In genomic region chr21:43974791-43975468, GRCh38 we compare ENCODE assay signal across 1 cellular context.
TF ChIP-seq lines count a peak whose summit lies in the region.

No MANE protein-coding gene starts in this region.

TF ChIP-seq in K562, 482 proteins besides CTCF, POLR2A, EP300 and RAD21 (continued from another document and continues in another):
- TF ChIP-seq NCOA4 (IDR thresholded peaks at IDR 0.05; ENCODE audit: partially characterized antibody) = peak; percentile 20
- TF ChIP-seq, protein P1, sequence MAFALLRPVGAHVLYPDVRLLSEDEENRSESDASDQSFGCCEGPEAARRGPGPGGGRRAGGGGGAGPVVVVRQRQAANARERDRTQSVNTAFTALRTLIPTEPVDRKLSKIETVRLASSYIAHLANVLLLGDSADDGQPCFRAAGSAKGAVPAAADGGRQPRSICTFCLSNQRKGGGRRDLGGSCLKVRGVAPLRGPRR (CRISPR knock-in tag; IDR thresholded peaks at IDR 0.05) = no peak
- TF ChIP-seq C11orf30 (IDR thresholded peaks at IDR 0.05; ENCODE audit: low read depth) = no peak; the same call in 1 of the 2 replicates
- peak; percentile 61 for TF ChIP-seq POLR2B (IDR thresholded peaks at IDR 0.05; ENCODE audit: low read depth, partially characterized antibody)
- TF ChIP-seq SMARCA5 (IDR thresholded peaks at IDR 0.05) = peak; percentile 78
- TF ChIP-seq ZNF707 (CRISPR knock-in tag; conservative IDR thresholded peaks at IDR 0.05) = no peak; the same call in 1 of the 2 replicates
- no peak for TF ChIP-seq SNRNP70 (optimal IDR thresholded peaks at IDR 0.05; ENCODE audit: low read depth, low read length)
- TF ChIP-seq ZNF316 (IDR thresholded peaks at IDR 0.05) = no peak
- TF ChIP-seq STAT5B (CRISPR knock-in tag; IDR thresholded peaks at IDR 0.05) = no peak
- no peak for TF ChIP-seq AFF4 (CRISPR knock-in tag; IDR thresholded peaks at IDR 0.05)
- no peak for TF ChIP-seq ELF2 (CRISPR knock-in tag; IDR thresholded peaks at IDR 0.05)
- TF ChIP-seq ZNF239 (CRISPR knock-in tag; IDR thresholded peaks at IDR 0.05) = no peak
- no peak for TF ChIP-seq POLR3A (IDR thresholded peaks at IDR 0.05; ENCODE audit: borderline replicate concordance, extremely low read depth, insufficient read depth, insufficient read length)
- TF ChIP-seq FOXK2 (conservative IDR thresholded peaks at IDR 0.05 in 1 of 2, IDR thresholded peaks at IDR 0.05 in 1 of 2; ENCODE audit: low read depth in 2 of 2) = no peak
- no peak for TF ChIP-seq PRPF4 (IDR thresholded peaks at IDR 0.05; ENCODE audit: insufficient read depth, low read depth, low read length, poor library complexity, severe bottlenecking)
- no peak for TF ChIP-seq ZNF583 (CRISPR knock-in tag; IDR thresholded peaks at IDR 0.05)
- peak; percentile 46; the same call in 1 of the 2 replicates for TF ChIP-seq ZBTB2 (IDR thresholded peaks at IDR 0.05)
- no peak for TF ChIP-seq KLF10 (CRISPR knock-in tag; IDR thresholded peaks at IDR 0.05)
- TF ChIP-seq SNAPC5 (CRISPR knock-in tag; IDR thresholded peaks at IDR 0.05) = no peak
- TF ChIP-seq NFE2L1 (tag; IDR thresholded peaks at IDR 0.05; ENCODE audit: borderline replicate concordance, low read depth) = no peak
- no peak for TF ChIP-seq ZNF561 (CRISPR knock-in tag; conservative IDR thresholded peaks at IDR 0.05)
- 0 out of 2 replicates have a peak, but pooled peaks have one; percentile 29 for TF ChIP-seq ZC3H4 (CRISPR knock-in tag; IDR thresholded peaks at IDR 0.05; ENCODE audit: borderline replicate concordance)
- TF ChIP-seq, protein P2, sequence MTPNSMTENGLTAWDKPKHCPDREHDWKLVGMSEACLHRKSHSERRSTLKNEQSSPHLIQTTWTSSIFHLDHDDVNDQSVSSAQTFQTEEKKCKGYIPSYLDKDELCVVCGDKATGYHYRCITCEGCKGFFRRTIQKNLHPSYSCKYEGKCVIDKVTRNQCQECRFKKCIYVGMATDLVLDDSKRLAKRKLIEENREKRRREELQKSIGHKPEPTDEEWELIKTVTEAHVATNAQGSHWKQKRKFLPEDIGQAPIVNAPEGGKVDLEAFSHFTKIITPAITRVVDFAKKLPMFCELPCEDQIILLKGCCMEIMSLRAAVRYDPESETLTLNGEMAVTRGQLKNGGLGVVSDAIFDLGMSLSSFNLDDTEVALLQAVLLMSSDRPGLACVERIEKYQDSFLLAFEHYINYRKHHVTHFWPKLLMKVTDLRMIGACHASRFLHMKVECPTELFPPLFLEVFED (CRISPR knock-in tag; conservative IDR thresholded peaks at IDR 0.05) = peak; percentile 76; the same call in 1 of the 2 replicates
- TF ChIP-seq PHB2 (IDR thresholded peaks at IDR 0.05; ENCODE audit: low read depth) = peak; percentile 47; the same call in 1 of the 2 replicates
- TF ChIP-seq ZBTB40 (IDR thresholded peaks at IDR 0.05) = no peak
- TF ChIP-seq ZBTB40 (CRISPR knock-in tag; IDR thresholded peaks at IDR 0.05) = 0 out of 2 replicates have a peak, but pooled peaks have one; percentile 13
- TF ChIP-seq IFI16 (CRISPR knock-in tag; IDR thresholded peaks at IDR 0.05) = no peak
- TF ChIP-seq TOE1 (IDR thresholded peaks at IDR 0.05; ENCODE audit: borderline replicate concordance) = 0 out of 2 replicates have a peak, but pooled peaks have one; percentile 44
- no peak for TF ChIP-seq TOE1 (CRISPR knock-in tag; IDR thresholded peaks at IDR 0.05; ENCODE audit: borderline replicate concordance, low read depth)
- no peak for TF ChIP-seq FOXJ2 (tag; IDR thresholded peaks at IDR 0.05)
- peak in 1 of 2 experiments; percentile 44; a peak in 1 of 4 replicates for TF ChIP-seq HDAC1 (IDR thresholded peaks at IDR 0.05)
- no peak for TF ChIP-seq CREBBP (IDR thresholded peaks at IDR 0.05; ENCODE audit: low read depth, low read length)
- TF ChIP-seq, protein P3, sequence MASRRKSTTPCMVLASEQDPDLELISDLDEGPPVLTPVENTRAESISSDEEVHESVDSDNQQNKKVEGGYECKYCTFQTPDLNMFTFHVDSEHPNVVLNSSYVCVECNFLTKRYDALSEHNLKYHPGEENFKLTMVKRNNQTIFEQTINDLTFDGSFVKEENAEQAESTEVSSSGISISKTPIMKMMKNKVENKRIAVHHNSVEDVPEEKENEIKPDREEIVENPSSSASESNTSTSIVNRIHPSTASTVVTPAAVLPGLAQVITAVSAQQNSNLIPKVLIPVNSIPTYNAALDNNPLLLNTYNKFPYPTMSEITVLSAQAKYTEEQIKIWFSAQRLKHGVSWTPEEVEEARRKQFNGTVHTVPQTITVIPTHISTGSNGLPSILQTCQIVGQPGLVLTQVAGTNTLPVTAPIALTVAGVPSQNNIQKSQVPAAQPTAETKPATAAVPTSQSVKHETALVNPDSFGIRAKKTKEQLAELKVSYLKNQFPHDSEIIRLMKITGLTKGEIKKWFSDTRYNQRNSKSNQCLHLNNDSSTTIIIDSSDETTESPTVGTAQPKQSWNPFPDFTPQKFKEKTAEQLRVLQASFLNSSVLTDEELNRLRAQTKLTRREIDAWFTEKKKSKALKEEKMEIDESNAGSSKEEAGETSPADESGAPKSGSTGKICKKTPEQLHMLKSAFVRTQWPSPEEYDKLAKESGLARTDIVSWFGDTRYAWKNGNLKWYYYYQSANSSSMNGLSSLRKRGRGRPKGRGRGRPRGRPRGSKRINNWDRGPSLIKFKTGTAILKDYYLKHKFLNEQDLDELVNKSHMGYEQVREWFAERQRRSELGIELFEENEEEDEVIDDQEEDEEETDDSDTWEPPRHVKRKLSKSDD (conservative IDR thresholded peaks at IDR 0.05; ENCODE audit: low read length) = no peak
- no peak for TF ChIP-seq ZNF444 (CRISPR knock-in tag; IDR thresholded peaks at IDR 0.05)
- TF ChIP-seq, protein P4, sequence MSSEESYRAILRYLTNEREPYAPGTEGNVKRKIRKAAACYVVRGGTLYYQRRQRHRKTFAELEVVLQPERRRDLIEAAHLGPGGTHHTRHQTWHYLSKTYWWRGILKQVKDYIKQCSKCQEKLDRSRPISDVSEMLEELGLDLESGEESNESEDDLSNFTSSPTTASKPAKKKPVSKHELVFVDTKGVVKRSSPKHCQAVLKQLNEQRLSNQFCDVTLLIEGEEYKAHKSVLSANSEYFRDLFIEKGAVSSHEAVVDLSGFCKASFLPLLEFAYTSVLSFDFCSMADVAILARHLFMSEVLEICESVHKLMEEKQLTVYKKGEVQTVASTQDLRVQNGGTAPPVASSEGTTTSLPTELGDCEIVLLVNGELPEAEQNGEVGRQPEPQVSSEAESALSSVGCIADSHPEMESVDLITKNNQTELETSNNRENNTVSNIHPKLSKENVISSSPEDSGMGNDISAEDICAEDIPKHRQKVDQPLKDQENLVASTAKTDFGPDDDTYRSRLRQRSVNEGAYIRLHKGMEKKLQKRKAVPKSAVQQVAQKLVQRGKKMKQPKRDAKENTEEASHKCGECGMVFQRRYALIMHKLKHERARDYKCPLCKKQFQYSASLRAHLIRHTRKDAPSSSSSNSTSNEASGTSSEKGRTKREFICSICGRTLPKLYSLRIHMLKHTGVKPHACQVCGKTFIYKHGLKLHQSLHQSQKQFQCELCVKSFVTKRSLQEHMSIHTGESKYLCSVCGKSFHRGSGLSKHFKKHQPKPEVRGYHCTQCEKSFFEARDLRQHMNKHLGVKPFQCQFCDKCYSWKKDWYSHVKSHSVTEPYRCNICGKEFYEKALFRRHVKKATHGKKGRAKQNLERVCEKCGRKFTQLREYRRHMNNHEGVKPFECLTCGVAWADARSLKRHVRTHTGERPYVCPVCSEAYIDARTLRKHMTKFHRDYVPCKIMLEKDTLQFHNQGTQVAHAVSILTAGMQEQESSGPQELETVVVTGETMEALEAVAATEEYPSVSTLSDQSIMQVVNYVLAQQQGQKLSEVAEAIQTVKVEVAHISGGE (CRISPR knock-in tag; IDR thresholded peaks at IDR 0.05) = no peak
- no peak for TF ChIP-seq MCM7 (IDR thresholded peaks at IDR 0.05)
- no peak for TF ChIP-seq POLR2AphosphoS2 (IDR thresholded peaks at IDR 0.05; ENCODE audit: low read length)
